ENCODE assay signal across 1 cellular context in genomic region chr17:76009447-76009846, GRCh38.
A peak's percentile ranks its signal among the peaks of the same experiment; 100 is the strongest.
TF ChIP-seq lines count a peak whose summit lies in the region.

No MANE protein-coding gene starts in this region.

TF ChIP-seq in HepG2, 621 proteins besides CTCF, POLR2A, EP300 and RAD21:
- no peak for TF ChIP-seq ZNF329 (CRISPR knock-in tag; IDR thresholded peaks at IDR 0.05; ENCODE audit: low read depth)
- TF ChIP-seq ZNF224 (CRISPR knock-in tag; IDR thresholded peaks at IDR 0.05) = no peak
- no peak for TF ChIP-seq ZNF749 (CRISPR knock-in tag; IDR thresholded peaks at IDR 0.05; ENCODE audit: borderline replicate concordance)
- no peak for TF ChIP-seq ZMYM4 (CRISPR knock-in tag; IDR thresholded peaks at IDR 0.05)
- no peak for TF ChIP-seq KLF16 (CRISPR knock-in tag; IDR thresholded peaks at IDR 0.05)
- TF ChIP-seq ZC3H13 (CRISPR knock-in tag; IDR thresholded peaks at IDR 0.05) = 0 out of 2 replicates have a peak, but pooled peaks have one; percentile 18
- TF ChIP-seq ZNF570 (CRISPR knock-in tag; IDR thresholded peaks at IDR 0.05; ENCODE audit: borderline replicate concordance) = no peak
- no peak for TF ChIP-seq ZNF768 (CRISPR knock-in tag; IDR thresholded peaks at IDR 0.05)
- TF ChIP-seq RFXANK (CRISPR knock-in tag; IDR thresholded peaks at IDR 0.05) = no peak
- 0 out of 2 replicates have a peak, but pooled peaks have one; percentile 11 for TF ChIP-seq ZBTB4 (CRISPR knock-in tag; IDR thresholded peaks at IDR 0.05; ENCODE audit: borderline replicate concordance)
- TF ChIP-seq PREB (CRISPR knock-in tag; IDR thresholded peaks at IDR 0.05) = no peak
- TF ChIP-seq SMAD3 (CRISPR knock-in tag; IDR thresholded peaks at IDR 0.05) = no peak
- no peak for TF ChIP-seq ZNF260 (CRISPR knock-in tag; IDR thresholded peaks at IDR 0.05; ENCODE audit: borderline replicate concordance, low read depth)
